In genomic region chr9:126151031-126151670, GRCh38 we compare ENCODE assay signal across 10 cellular contexts.
DNase-seq lines count a peak whose midpoint lies in the region; ATAC-seq and TF ChIP-seq lines count a peak whose summit lies in the region.
"Had no signal": no experiment of that assay in that cellular context is flagged by ENCODE, and none has a peak within 500 bp of the region (broad histone marks: within the 10 kb centered on the region; RNA-seq: fewer than 3 reads in every experiment).

No MANE protein-coding gene starts in this region.

- H3K9ac ChIP-seq in stomach smooth muscle (ENCODE audit: low read length in 2 of 2) = peak overlapping the region; percentile 5 to 29
- H3K9ac ChIP-seq: KMS-11 had no signal

- H3K4me3 ChIP-seq in fibroblast of the aortic adventitia (ENCODE audit: low read depth, low read length) = no peak overlapping the region
- peak overlapping the region in 1 of 2 donors; percentile 54 for H3K4me3 ChIP-seq in stomach smooth muscle (ENCODE audit: low read length in 2 of 2)
- H3K4me3 ChIP-seq: coronary artery had no signal

- CTCF ChIA-PET in activated CD8-positive, alpha-beta T cell treated with anti-CD3 and anti-CD28 coated beads, Interleukin-2, amount 10 ng/mL, durations not matched to agents 7 days and 5 days (lab: Charles Lee) = no interaction called here

- H3K36me3 ChIP-seq in stomach smooth muscle (ENCODE audit: control insufficient read depth in 2 of 2, insufficient read depth in 2 of 2, low read length in 2 of 2) = no peaks in the 10 kb centered on the region
- H3K36me3 ChIP-seq: Peyer's patch had no signal

- H3K27ac ChIP-seq in stomach smooth muscle (ENCODE audit: low read length) = peak overlapping the region; percentile 37
- H3K27ac ChIP-seq: coronary artery, KMS-11 had no signal

- DNase-seq in NCI-H1092 (lab: John Stamatoyannopoulos, UW) (peak; percentile 93), NCI-H2227 treated with DMSO at 0.1 percent for 48 hours (lab: John Stamatoyannopoulos, UW) (peak; percentile 55), fibroblast of the aortic adventitia (ENCODE audit: low read depth) (peak; percentile 0)
- no peak for DNase-seq in activated CD8-positive, alpha-beta T cell treated with anti-CD3 and anti-CD28 coated beads, Interleukin-2, amount 10 ng/mL, durations not matched to agents 7 days and 5 days

- no peak overlapping the region for H3K4me3 Mint-ChIP-seq in activated CD8-positive, alpha-beta T cell treated with anti-CD3 and anti-CD28 coated beads, Interleukin-2, amount 10 ng/mL, durations not matched to agents 7 days and 5 days

- H3K27me3 ChIP-seq in stomach smooth muscle (ENCODE audit: control insufficient read depth in 1 of 2, insufficient read depth in 2 of 2, low read length in 2 of 2) = no peaks in the 10 kb centered on the region
- H3K27me3 ChIP-seq: Peyer's patch had no signal

- ATAC-seq in GM18868 (IDR thresholded peaks at IDR 0.05; ENCODE audit: unreplicated experiment) (no peak), HG02884 (IDR thresholded peaks at IDR 0.05; ENCODE audit: unreplicated experiment) (no peak)
- no peak for ATAC-seq in activated CD8-positive, alpha-beta T cell treated with anti-CD3 and anti-CD28 coated beads, Interleukin-2, amount 10 ng/mL, durations not matched to agents 7 days and 5 days

- peaks cover under 1% of the 10 kb centered on the region for H3K4me1 Mint-ChIP-seq in activated CD8-positive, alpha-beta T cell treated with anti-CD3 and anti-CD28 coated beads, Interleukin-2, amount 10 ng/mL, durations not matched to agents 7 days and 5 days (ENCODE audit: low read depth)

- no peaks in the 10 kb centered on the region for H3K9me3 Mint-ChIP-seq in activated CD8-positive, alpha-beta T cell treated with anti-CD3 and anti-CD28 coated beads, Interleukin-2, amount 10 ng/mL, durations not matched to agents 7 days and 5 days (ENCODE audit: insufficient read depth)

- H3K9me3 ChIP-seq in stomach smooth muscle (ENCODE audit: control insufficient read depth in 2 of 2, low read length in 2 of 2) = peaks cover 0 to 4% of the 10 kb centered on the region in 2 donors
- H3K9me3 ChIP-seq: Peyer's patch had no signal

- H3K27me3 Mint-ChIP-seq in activated CD8-positive, alpha-beta T cell treated with anti-CD3 and anti-CD28 coated beads, Interleukin-2, amount 10 ng/mL, durations not matched to agents 7 days and 5 days (ENCODE audit: low read depth) = peaks cover 5% of the 10 kb centered on the region

- TF ChIP-seq CTCF in fibroblast of the aortic adventitia (IDR thresholded peaks at IDR 0.05; ENCODE audit: insufficient read depth, low read length) = no peak

- no peaks in the 10 kb centered on the region for H3K36me3 Mint-ChIP-seq in activated CD8-positive, alpha-beta T cell treated with anti-CD3 and anti-CD28 coated beads, Interleukin-2, amount 10 ng/mL, durations not matched to agents 7 days and 5 days (ENCODE audit: low read depth)

- peaks cover 17% of the 10 kb centered on the region for H3K4me1 ChIP-seq in stomach smooth muscle (ENCODE audit: control insufficient read depth, insufficient read depth, low read length)

- no peak overlapping the region for H3K27ac Mint-ChIP-seq in activated CD8-positive, alpha-beta T cell treated with anti-CD3 and anti-CD28 coated beads, Interleukin-2, amount 10 ng/mL, durations not matched to agents 7 days and 5 days

- POLR2A ChIA-PET in activated CD8-positive, alpha-beta T cell treated with anti-CD3 and anti-CD28 coated beads, Interleukin-2, amount 10 ng/mL, durations not matched to agents 7 days and 5 days (lab: Charles Lee) = no interaction called here
